ENCODE assay signal across 35 cellular contexts in genomic region chr19:30481823-30482222, GRCh38.
"Had no signal": no experiment of that assay in that cellular context is flagged by ENCODE, and none has a peak within 500 bp of the region (broad histone marks: within the 10 kb centered on the region; RNA-seq: fewer than 3 reads in every experiment).

No MANE protein-coding gene starts in this region.

- H3K27me3 ChIP-seq: MG63 had no signal

- H3K9me3 ChIP-seq: MG63 had no signal

- H3K36me3 ChIP-seq: MG63 had no signal

- DNase-seq: Kasumi-1, MG63, MM.1S, MV-4-11, NCI-H1048, NCI-H1092, NCI-H1092 treated with DMSO at 0.1 percent for 48 hours, NCI-H1105, NCI-H1105 treated with DMSO at 0.1 percent for 48 hours, NCI-H1417, NCI-H1417 treated with DMSO at 0.1 percent for 48 hours, NCI-H1436, NCI-H1436 treated with DMSO at 0.1 percent for 48 hours, NCI-H146, NCI-H1694, NCI-H1694 treated with DMSO at 0.1 percent for 48 hours, NCI-H187, NCI-H187 treated with DMSO at 0.1 percent for 48 hours, NCI-H1930, NCI-H2029, NCI-H2029 treated with DMSO at 0.1 percent for 48 hours, NCI-H2081, NCI-H2081 treated with DMSO at 0.1 percent for 48 hours, NCI-H2107, NCI-H2171, NCI-H2171 treated with DMSO at 0.1 percent for 48 hours, NCI-H2227 treated with DMSO at 0.1 percent for 48 hours, NCI-H226, NCI-H345, NCI-H446, NCI-H446 treated with DMSO at 0.1 percent for 48 hours, NCI-H510A, NCI-H510A treated with DMSO at 0.1 percent for 48 hours, NCI-H524, NCI-H524 treated with DMSO at 0.1 percent for 48 hours had no signal

- H3K4me3 ChIP-seq: MG63 had no signal
